ENCODE assay signal across 21 cellular contexts in genomic region chr3:117661636-117662095, GRCh38.
DNase-seq lines count a peak whose midpoint lies in the region; ATAC-seq, FAIRE-seq and TF ChIP-seq lines count a peak whose summit lies in the region.
"Had no signal": no experiment of that assay in that cellular context is flagged by ENCODE, and none has a peak within 500 bp of the region (broad histone marks: within the 10 kb centered on the region; RNA-seq: fewer than 3 reads in every experiment).

No MANE protein-coding gene starts in this region.

- H3K4me2 ChIP-seq in keratinocyte (ENCODE audit: control insufficient read depth, extremely low read depth, insufficient read depth, low read depth, low read length): no peak overlapping the region

- H2AFZ ChIP-seq in ACC112 (ENCODE audit: low read length, unreplicated experiment) (peak overlapping the region; percentile 73), keratinocyte (ENCODE audit: control insufficient read depth, low read length) (peak overlapping the region; percentile 20)

- H3K36me3 ChIP-seq in ACC112 (ENCODE audit: insufficient read depth, low read length) (no peaks in the 10 kb centered on the region), bronchial epithelial cell (ENCODE audit: control insufficient read depth, insufficient read depth, low read length) (no peaks in the 10 kb centered on the region), keratinocyte (ENCODE audit: control insufficient read depth in 2 of 2, extremely low read depth in 1 of 2, insufficient read depth in 2 of 2, low read length in 2 of 2) (no peaks in the 10 kb centered on the region)
- H3K36me3 ChIP-seq: MG63 had no signal

- no peak for ATAC-seq in natural killer cell
- no peak for ATAC-seq in HG02642 (IDR thresholded peaks at IDR 0.05; ENCODE audit: poor library complexity, unreplicated experiment)
- ATAC-seq: HepG2 had no signal

- H4K20me1 ChIP-seq in keratinocyte (ENCODE audit: control insufficient read depth, extremely low read depth, insufficient read depth, low read length): no peaks in the 10 kb centered on the region

- FAIRE-seq in bronchial epithelial cell (lab: Jason Lieb, UNC): no peak
- peak; percentile 9 for FAIRE-seq in keratinocyte (lab: Jason Lieb, UNC)
- FAIRE-seq: colon, HepG2, RCC 7860, small intestine, TTC549 had no signal

- peaks cover 13% of the 10 kb centered on the region in 2 donors for H3K9me3 Mint-ChIP-seq in natural killer cell
- H3K9me3 Mint-ChIP-seq: naive B cell had no signal

- H3K4me3 Mint-ChIP-seq in natural killer cell: no peak overlapping the region
- H3K4me3 Mint-ChIP-seq: CD4-positive, alpha-beta T cell had no signal

- peak; percentile 61 for DNase-seq in HT1080 (ENCODE audit: low read depth)
- peak; percentile 54 for DNase-seq in bronchial epithelial cell (ENCODE audit: low read depth)
- DNase-seq in keratinocyte (ENCODE audit: low read depth, low spot score): no peak
- no peak for DNase-seq in natural killer cell
- DNase-seq in GDM1 (lab: John Stamatoyannopoulos, UW): no peak
- no peak for DNase-seq in NCI-H526 treated with DMSO at 0.1 percent for 48 hours (lab: John Stamatoyannopoulos, UW)
- DNase-seq: activated CD4-positive, alpha-beta T cell treated with anti-CD3 and anti-CD28 coated beads for 48 hours; activated CD8-positive, alpha-beta memory T cell treated with anti-CD3 and anti-CD28 coated beads, Interleukin-2, amount 50 U/mL, for 48 hours; activated effector memory CD4-positive, alpha-beta T cell treated with anti-CD3 and anti-CD28 coated beads, Interleukin-2, amount 50 U/mL, for 16 hours; CD4-positive, alpha-beta T cell; naive B cell; NCI-H146; small intestine had no signal

- H3K27me3 ChIP-seq in ACC112 (ENCODE audit: insufficient read depth, low read length) (no peaks in the 10 kb centered on the region), bronchial epithelial cell (ENCODE audit: control insufficient read depth, insufficient read depth, low read length) (no peaks in the 10 kb centered on the region), keratinocyte (ENCODE audit: control insufficient read depth, extremely low read depth, insufficient read depth, low read length) (no peaks in the 10 kb centered on the region)
- H3K27me3 ChIP-seq: MG63 had no signal

- no peak for TF ChIP-seq CTCF in bronchial epithelial cell (IDR thresholded peaks at IDR 0.05; ENCODE audit: insufficient read depth, low read length, severe bottlenecking)
- TF ChIP-seq CTCF in keratinocyte (optimal IDR thresholded peaks at IDR 0.05 in 1 of 3, IDR thresholded peaks at IDR 0.05 in 1 of 3, conservative IDR thresholded peaks at IDR 0.05 in 1 of 3; ENCODE audit: extremely low read depth in 1 of 3, insufficient read depth in 2 of 3, low read length in 3 of 3): no peak
- no peak for TF ChIP-seq CTCF in natural killer cell (IDR thresholded peaks at IDR 0.05)

- H3K4me3 ChIP-seq in ACC112 (ENCODE audit: low read depth, low read length) (peak overlapping the region; percentile 20; the same call in 1 of the 2 replicates), bronchial epithelial cell (ENCODE audit: low read depth, low read length) (no peak overlapping the region), keratinocyte (ENCODE audit: control insufficient read depth in 2 of 3, extremely low read depth in 1 of 3, insufficient read depth in 2 of 3, low read depth in 1 of 3, low read length in 3 of 3) (no peak overlapping the region)
- H3K4me3 ChIP-seq: lung, MG63 had no signal

- no peak overlapping the region for H3K9ac ChIP-seq in keratinocyte (ENCODE audit: control insufficient read depth, extremely low read depth, insufficient read depth, low read length)

- H3K9me1 ChIP-seq in keratinocyte (ENCODE audit: control insufficient read depth, extremely low read depth, insufficient read depth, low read length): no peaks in the 10 kb centered on the region

- dilution Hi-C loops in keratinocyte (cut with MboI; ENCODE audit: extremely low pct_ligation_motif_present, low sequenced_read_pairs): no loop called here

- H3K4me1 ChIP-seq in ACC112 (ENCODE audit: control insufficient read depth, insufficient read depth, low read length, unreplicated experiment) (peaks cover 18% of the 10 kb centered on the region), keratinocyte (ENCODE audit: control insufficient read depth, extremely low read depth, insufficient read depth, low read length) (peaks cover 11% of the 10 kb centered on the region)

- H3K79me2 ChIP-seq in ACC112 (ENCODE audit: control insufficient read depth, insufficient read depth, low read length, unreplicated experiment) (no peaks in the 10 kb centered on the region), keratinocyte (ENCODE audit: control insufficient read depth, insufficient read depth, low read length) (no peaks in the 10 kb centered on the region)

- H3K27me3 Mint-ChIP-seq in natural killer cell (ENCODE audit: low read depth in 2 of 2): no peaks in the 10 kb centered on the region
- H3K27me3 Mint-ChIP-seq: CD4-positive, alpha-beta T cell; naive B cell had no signal

- H3K27ac Mint-ChIP-seq in natural killer cell: no peak overlapping the region
- H3K27ac Mint-ChIP-seq: CD4-positive, alpha-beta T cell; naive B cell had no signal

- no peaks in the 10 kb centered on the region for H3K36me3 Mint-ChIP-seq in natural killer cell
- H3K36me3 Mint-ChIP-seq: naive B cell had no signal

- intact Hi-C loops in natural killer cell (cut with micrococcal nuclease): no loop called here

- H3K9me3 ChIP-seq in keratinocyte (ENCODE audit: control insufficient read depth, low read depth, low read length): no peaks in the 10 kb centered on the region
- H3K9me3 ChIP-seq: MG63 had no signal

- H3K27ac ChIP-seq in ACC112 (ENCODE audit: low read depth, low read length): peak overlapping the region; percentile 70
- H3K27ac ChIP-seq in keratinocyte (ENCODE audit: control insufficient read depth, insufficient read depth, low read length): no peak overlapping the region

- no peaks in the 10 kb centered on the region for H3K4me1 Mint-ChIP-seq in natural killer cell
- H3K4me1 Mint-ChIP-seq: naive B cell had no signal

Comparison
In these comparisons a context has a peak if more than half of its experiments do, and no peak if none do; other contexts are left out.
1. DNase-seq: peak in HT1080 (single experiment) and bronchial epithelial cell (single experiment); none in keratinocyte (single experiment), natural killer cell (single experiment), GDM1 (single experiment) and NCI-H526 treated with DMSO at 0.1 percent for 48 hours (single experiment).